Comparison of ENCODE assay signal across 8 cellular contexts in genomic region chr17:2398188-2398587, GRCh38. TPM values are rescaled to one million over a fixed set of nuclear protein-coding genes. Genes with fewer than 3 reads are reported as not detected.
DNase-seq lines count a peak whose midpoint lies in the region; ATAC-seq and TF ChIP-seq lines count a peak whose summit lies in the region.

No MANE protein-coding gene starts in this region.

- H3K4me1 ChIP-seq in CD8-positive, alpha-beta memory T cell (ENCODE audit: insufficient read depth, low read length): peaks cover 53% of the 10 kb centered on the region
- H3K4me1 ChIP-seq in fibroblast of lung (ENCODE audit: control insufficient read depth, extremely low read depth, insufficient read depth, low read length): peaks cover 43% of the 10 kb centered on the region
- peaks cover 46% of the 10 kb centered on the region for H3K4me1 ChIP-seq in prostate gland (replicated peaks)

- H3K27me3 ChIP-seq in CD8-positive, alpha-beta memory T cell (ENCODE audit: insufficient read depth, low read length, poor library complexity, severe bottlenecking): no peaks in the 10 kb centered on the region
- H3K27me3 ChIP-seq in fibroblast of lung (ENCODE audit: control insufficient read depth, insufficient read depth, low read length) (no peaks in the 10 kb centered on the region), prostate gland (replicated peaks; ENCODE audit: insufficient read depth) (no peaks in the 10 kb centered on the region)

- intact Hi-C loops in prostate gland (cut with DNase I): loop anchor here (10.0 kb wide), 1 partner anchor 343 kb away; the partner anchor contains the start of gene HIC1

- H3K36me3 ChIP-seq in CD8-positive, alpha-beta memory T cell (ENCODE audit: insufficient read depth, low read length): no peaks in the 10 kb centered on the region
- peaks cover 3% of the 10 kb centered on the region for H3K36me3 ChIP-seq in fibroblast of lung (ENCODE audit: control insufficient read depth, insufficient read depth, low read length)
- H3K36me3 ChIP-seq in prostate gland: no peaks in the 10 kb centered on the region

- H3K36me3 Mint-ChIP-seq in CD8-positive, alpha-beta memory T cell: peaks cover 0 to 20% (median 0%) of the 10 kb centered on the region in 3 donors

- H3K27me3 Mint-ChIP-seq in CD8-positive, alpha-beta memory T cell: peaks cover 0 to 7% of the 10 kb centered on the region in 2 donors

- H3K4me1 Mint-ChIP-seq in CD8-positive, alpha-beta memory T cell: peaks cover 36 to 67% (median 41%) of the 10 kb centered on the region in 3 donors

- H3K9me3 ChIP-seq in CD8-positive, alpha-beta memory T cell (ENCODE audit: low read length): no peaks in the 10 kb centered on the region
- no peaks in the 10 kb centered on the region for H3K9me3 ChIP-seq in fibroblast of lung (ENCODE audit: control insufficient read depth, insufficient read depth, low read depth, low read length)
- H3K9me3 ChIP-seq in prostate gland: no peaks in the 10 kb centered on the region

- H3K9me3 Mint-ChIP-seq in CD8-positive, alpha-beta memory T cell: no peaks in the 10 kb centered on the region

- 77% methylated on average over 10 of the region's 10 CpGs for WGBS in prostate gland

- H3K27ac Mint-ChIP-seq in CD8-positive, alpha-beta memory T cell: peak overlapping the region; percentile 62 to 99 (median 68)

- CTCF ChIA-PET in CD8-positive, alpha-beta memory T cell (lab: Charles Lee): interaction anchor here (0.8 to 1.3 kb wide), 3 partner anchors 9 to 18 kb away, joined by 3 read pairs; no protein-coding TSS in a partner anchor

- H3K4me3 Mint-ChIP-seq in CD8-positive, alpha-beta memory T cell: peak overlapping the region; percentile 65 to 100 (median 98)

- TF ChIP-seq CTCF in VCaP (conservative IDR thresholded peaks at IDR 0.05) (no peak), fibroblast of lung (conservative IDR thresholded peaks at IDR 0.05 in 1 of 2, IDR thresholded peaks at IDR 0.05 in 1 of 2; ENCODE audit: low read depth in 1 of 2, low read length in 2 of 2) (no peak), prostate gland (IDR thresholded peaks at IDR 0.05) (no peak), GM10266 (IDR thresholded peaks at IDR 0.05; ENCODE audit: control insufficient read depth, insufficient read depth, low read depth, missing control alignments) (no peak)

- H2AFZ ChIP-seq in fibroblast of lung (ENCODE audit: low read length): no peak overlapping the region

- peak overlapping the region; percentile 39 for H3K4me3 ChIP-seq in CD8-positive, alpha-beta memory T cell (ENCODE audit: low read length)
- H3K4me3 ChIP-seq in fibroblast of lung (replicated peaks in 1 of 4; ENCODE audit: control extremely low read depth in 1 of 4, insufficient read depth in 1 of 4, low read depth in 3 of 4, low read length in 4 of 4): peak overlapping the region in 2 of 4 experiments; percentile 18 to 100
- peak overlapping the region in 1 of 2 donors; percentile 94 for H3K4me3 ChIP-seq in prostate gland

- no peak for TF ChIP-seq POLR2A in prostate gland (IDR thresholded peaks at IDR 0.05)

- DNase-seq in CD8-positive, alpha-beta memory T cell: peak in 1 of 5 donors; percentile 39
- no peak for DNase-seq in fibroblast of lung (ENCODE audit: low read depth in 2 of 2)
- DNase-seq in prostate gland (ENCODE audit: low spot score): no peak
- DNase-seq in RPMI8226: no peak
- DNase-seq in GM10266 (ENCODE audit: extremely low spot score): no peak
- DNase-seq in GOT3 (lab: John Stamatoyannopoulos, UW): no peak

- no peak for ATAC-seq in HG03095 (IDR thresholded peaks at IDR 0.05; ENCODE audit: unreplicated experiment)

- no peaks in the 10 kb centered on the region for H4K20me1 ChIP-seq in fibroblast of lung (ENCODE audit: control insufficient read depth, extremely low read depth, insufficient read depth, low read length)

- H3K9ac ChIP-seq in fibroblast of lung (ENCODE audit: insufficient read depth, low read length): no peak overlapping the region

- H3K27ac ChIP-seq in CD8-positive, alpha-beta memory T cell (ENCODE audit: low read depth, low read length): peak overlapping the region; percentile 33
- H3K27ac ChIP-seq in VCaP (peak overlapping the region; percentile 95), fibroblast of lung (ENCODE audit: insufficient read depth, low read length) (peak overlapping the region; percentile 98), prostate gland (peak overlapping the region; percentile 97 to 99)

- POLR2A ChIA-PET in CD8-positive, alpha-beta memory T cell (lab: Charles Lee): interaction anchor here (2.5 kb wide), 1 partner anchor 15 kb away, joined by 14 read pairs; no protein-coding TSS in a partner anchor

- peak overlapping the region; percentile 49 for H3K4me2 ChIP-seq in fibroblast of lung (ENCODE audit: extremely low read depth, insufficient read depth, low read length)

- peaks cover 44% of the 10 kb centered on the region for H3K79me2 ChIP-seq in fibroblast of lung (ENCODE audit: control insufficient read depth, insufficient read depth, low read length)

RNA-seq across cellular contexts. Expression of gene MNT, which starts 2.7 kb away (rescaled TPM):
- total RNA-seq in CD8-positive, alpha-beta memory T cell: 10 to 100 TPM; 21.5 to 24.3 TPM
- polyA plus RNA-seq in CD8-positive, alpha-beta memory T cell: 1.2 TPM
- 4.9 and 8.4 TPM in 2 replicates for total RNA-seq in fibroblast of lung
- polyA plus RNA-seq in fibroblast of lung: 1.7 and 2.2 TPM in 2 replicates
- polyA plus RNA-seq in fibroblast of lung (2012): 11.3 and 12.2 TPM in 2 replicates
- polyA minus RNA-seq in fibroblast of lung (ENCODE audit: low replicate concordance): 15.8 and 17.1 TPM in 2 replicates
- total RNA-seq in prostate gland: 10 to 100 TPM; 14.8 to 32.0 TPM

Comparison
In these comparisons a context has a peak if more than half of its experiments do, and no peak if none do; other contexts are left out.
1. H3K27ac ChIP-seq: peak in every context shown above with its lines; median percentile 98 in fibroblast of lung; 98 in prostate gland; 95 in VCaP; 33 in CD8-positive, alpha-beta memory T cell.